26 cellular contexts compared by ENCODE assay signal in the genomic region with DNA sequence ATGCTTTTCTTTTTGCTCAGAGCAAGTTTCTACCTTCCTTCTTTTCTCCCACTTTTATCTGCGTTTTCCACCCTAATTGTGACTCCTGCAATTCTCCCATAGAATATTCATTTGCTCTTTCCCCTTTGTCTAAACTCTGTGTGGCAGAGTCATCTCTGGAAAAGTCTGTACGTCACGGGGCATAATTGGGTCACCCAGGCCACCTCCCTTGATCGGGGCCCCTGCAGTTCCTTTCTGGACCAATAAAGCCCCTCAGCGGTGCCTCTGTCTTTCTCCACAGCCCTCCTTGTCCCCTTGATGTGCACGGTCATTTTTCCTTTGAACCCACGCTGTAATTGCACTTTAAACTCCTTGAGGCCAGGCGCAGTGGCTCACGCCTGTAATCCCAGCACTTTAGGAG. TPM values are rescaled to one million over a fixed set of nuclear protein-coding genes. Genes with fewer than 3 reads are reported as not detected.
DNase-seq lines count a peak whose midpoint lies in the region; ATAC-seq and TF ChIP-seq lines count a peak whose summit lies in the region.
"Had no signal": no experiment of that assay in that cellular context is flagged by ENCODE, and none has a peak within 500 bp of the region (broad histone marks: within the 10 kb centered on the region; RNA-seq: fewer than 3 reads in every experiment).

No MANE protein-coding gene starts in this region.

- 74 to 79% methylated on average over 9 of the region's 9 CpGs for WGBS in GM23248 (ENCODE audit: low coverage in 1 of 2, low lambda C conversion rate in 2 of 2, missing lambda C conversion rate in 2 of 2), 2 experiments
- 87% methylated on average over 9 of the region's 9 CpGs for WGBS in smooth muscle cell (ENCODE audit: low lambda C conversion rate)
- 77% methylated on average over 9 of the region's 9 CpGs for WGBS in right lobe of liver (ENCODE audit: insufficient coverage, low coverage, low lambda C conversion rate, missing lambda C conversion rate)

- no peaks in the 10 kb centered on the region for H4K20me1 ChIP-seq in GM23248 (ENCODE audit: insufficient read depth)
- H4K20me1 ChIP-seq in smooth muscle cell (ENCODE audit: low read depth), result no peaks in the 10 kb centered on the region

- H3K4me2 ChIP-seq in GM23248 (ENCODE audit: unreplicated experiment), result no peak overlapping the region
- H3K4me2 ChIP-seq in smooth muscle cell, result no peak overlapping the region

- no peak overlapping the region for H3K9ac ChIP-seq in GM23248
- no peak overlapping the region for H3K9ac ChIP-seq in smooth muscle cell (ENCODE audit: low read depth)

- H3K4me3 ChIP-seq in ACC112 (ENCODE audit: low read depth, low read length) (no peak overlapping the region), GM23248 (no peak overlapping the region), SJSA1 (no peak overlapping the region), smooth muscle cell (no peak overlapping the region), right lobe of liver (no peak overlapping the region)
- H3K4me3 ChIP-seq: K562 had no signal

- H3K4me1 ChIP-seq in ACC112 (ENCODE audit: control insufficient read depth, insufficient read depth, low read length, unreplicated experiment) (peaks cover 27% of the 10 kb centered on the region), GM23248 (ENCODE audit: insufficient read depth) (peaks cover 42% of the 10 kb centered on the region), SJSA1 (replicated peaks) (peaks cover 37% of the 10 kb centered on the region), smooth muscle cell (ENCODE audit: low read depth) (no peaks in the 10 kb centered on the region), right lobe of liver (no peaks in the 10 kb centered on the region)

- H3K27ac ChIP-seq in ACC112 (ENCODE audit: low read depth, low read length) (peak overlapping the region; percentile 71), GM23248 (peak overlapping the region; percentile 65), SJSA1 (peak overlapping the region; percentile 53; the same call in 1 of the 2 replicates), smooth muscle cell (ENCODE audit: low read depth) (peak overlapping the region; percentile 75), right lobe of liver (no peak overlapping the region)

- no peaks in the 10 kb centered on the region for H3K9me3 ChIP-seq in GM23248 (ENCODE audit: low read depth)
- H3K9me3 ChIP-seq in SJSA1 (replicated peaks), result no peaks in the 10 kb centered on the region
- no peaks in the 10 kb centered on the region for H3K9me3 ChIP-seq in smooth muscle cell (replicated peaks; ENCODE audit: low read depth)
- H3K9me3 ChIP-seq in right lobe of liver, result no peaks in the 10 kb centered on the region

- no peak for ATAC-seq in GM21360 (IDR thresholded peaks at IDR 0.05; ENCODE audit: unreplicated experiment)
- no peak for ATAC-seq in right lobe of liver
- ATAC-seq: CD8-positive, alpha-beta T cell; K562; SK-N-SH treated with all-trans-retinoic acid at 6 μM for 48 hours had no signal

- DNase-seq in GM23248, result no peak
- no peak for DNase-seq in SJSA1 (ENCODE audit: low read depth in 1 of 2, low spot score in 2 of 2)
- DNase-seq in smooth muscle cell (lab: John Stamatoyannopoulos, UW; ENCODE audit: unreplicated experiment), result no peak
- DNase-seq in SIG-M5 (lab: John Stamatoyannopoulos, UW), result no peak
- no peak for DNase-seq in right lobe of liver
- DNase-seq: AML-193; C1 segment of cervical spinal cord; CD8-positive, alpha-beta T cell; DMS53; GDM1; H7; MM.1S; NCI-H1048; NCI-H1417 treated with DMSO at 0.1 percent for 48 hours; NCI-H187 treated with DMSO at 0.1 percent for 48 hours; NCI-H2107; NCI-H446 treated with DMSO at 0.1 percent for 48 hours; NCI-H526 treated with DMSO at 0.1 percent for 48 hours; OCI-M1; RPMI8226; SHP77 treated with DMSO at 0.1 percent for 48 hours had no signal

- H3F3A ChIP-seq in GM23248 (ENCODE audit: insufficient read depth), result peaks cover 27% of the 10 kb centered on the region
- no peaks in the 10 kb centered on the region for H3F3A ChIP-seq in smooth muscle cell (ENCODE audit: low read depth)

- H3K36me3 ChIP-seq in ACC112 (ENCODE audit: insufficient read depth, low read length) (no peaks in the 10 kb centered on the region), GM23248 (ENCODE audit: low read depth) (no peaks in the 10 kb centered on the region), SJSA1 (no peaks in the 10 kb centered on the region), smooth muscle cell (ENCODE audit: low read depth) (no peaks in the 10 kb centered on the region), right lobe of liver (no peaks in the 10 kb centered on the region)

- no peak for TF ChIP-seq CTCF in smooth muscle cell (IDR thresholded peaks at IDR 0.05; ENCODE audit: borderline replicate concordance, insufficient read depth, poor library complexity, severe bottlenecking)
- TF ChIP-seq CTCF in right lobe of liver (IDR thresholded peaks at IDR 0.05), result no peak

- no peaks in the 10 kb centered on the region; the same call in 1 of the 2 replicates for H3K9me2 ChIP-seq in GM23248 (ENCODE audit: insufficient read depth)

- in situ Hi-C loops in GM23248 (cut with MboI), result no loop called here

- no peak for TF ChIP-seq POLR2A in right lobe of liver (IDR thresholded peaks at IDR 0.05)

- no peak overlapping the region for H2AFZ ChIP-seq in ACC112 (ENCODE audit: low read length, unreplicated experiment)
- 0 out of 2 replicates have a peak overlapping the region, but pooled peaks have one; percentile 34 for H2AFZ ChIP-seq in GM23248
- no peak overlapping the region for H2AFZ ChIP-seq in smooth muscle cell (ENCODE audit: low read depth)

- no peaks in the 10 kb centered on the region for H3K79me2 ChIP-seq in ACC112 (ENCODE audit: control insufficient read depth, insufficient read depth, low read length, unreplicated experiment)
- H3K79me2 ChIP-seq in GM23248 (ENCODE audit: insufficient read depth), result no peaks in the 10 kb centered on the region
- H3K79me2 ChIP-seq in smooth muscle cell (ENCODE audit: low read depth), result no peaks in the 10 kb centered on the region

- intact Hi-C loops in right lobe of liver (cut with DNase I), result no loop called here

- H3K27me3 ChIP-seq in ACC112 (ENCODE audit: insufficient read depth, low read length), result no peaks in the 10 kb centered on the region
- H3K27me3 ChIP-seq in GM23248 (replicated peaks; ENCODE audit: insufficient read depth), result no peaks in the 10 kb centered on the region
- H3K27me3 ChIP-seq in SJSA1 (replicated peaks), result no peaks in the 10 kb centered on the region
- H3K27me3 ChIP-seq in smooth muscle cell (ENCODE audit: low read depth), result no peaks in the 10 kb centered on the region
- no peaks in the 10 kb centered on the region for H3K27me3 ChIP-seq in right lobe of liver

RNA-seq across cellular contexts. Expression of a gene that starts 10.7 kb away (rescaled TPM):
- 0.13 TPM in 1 of 2 replicates, not detected in the other for total RNA-seq in GM23248 (2014; rRNA removed; shearing (Covaris generic))
- not detected in 2 replicates for polyA plus RNA-seq in GM23248 (2016; fragmentation: Nextera tagmentation; extraction: Ambion mirVana)
- 0.18 TPM in 1 of 2 replicates, not detected in the other for total RNA-seq in SJSA1 (2014; rRNA removed; shearing (Covaris generic))
- total RNA-seq in smooth muscle cell, result 6.3 and 9.1 TPM in 2 replicates
- 1.1 and 2.8 TPM in 2 replicates for polyA plus RNA-seq in smooth muscle cell
- total RNA-seq in right lobe of liver, result under 1 TPM in 1 of 6 experiments, not detected in 5; 0.20 TPM
- total RNA-seq: CD8-positive, alpha-beta T cell; LHCN-M2 had no signal

RNA-seq across cellular contexts. Expression of a gene that starts 38.1 kb away (rescaled TPM):
- total RNA-seq in GM23248 (2014; rRNA removed; shearing (Covaris generic)), result not detected in 2 replicates
- polyA plus RNA-seq in GM23248 (2016; fragmentation: Nextera tagmentation; extraction: Ambion mirVana) (not detected in 2 replicates), smooth muscle cell (not detected in 2 replicates)
- not detected in 2 replicates for total RNA-seq in SJSA1 (2014; rRNA removed; shearing (Covaris generic))
- total RNA-seq in smooth muscle cell (not detected in 2 replicates), right lobe of liver (not detected)
- total RNA-seq: CD8-positive, alpha-beta T cell; H7; K562; LHCN-M2 had no signal
- polyA plus RNA-seq: K562 had no signal

RNA-seq across cellular contexts. Expression of a gene that starts 56.6 kb away (rescaled TPM):
- 55.6 and 56.0 TPM in 2 replicates for total RNA-seq in GM23248 (2014; rRNA removed; shearing (Covaris generic))
- 64.0 and 67.9 TPM in 2 replicates for polyA plus RNA-seq in GM23248 (2016; fragmentation: Nextera tagmentation; extraction: Ambion mirVana)
- total RNA-seq in SJSA1 (2014; rRNA removed; shearing (Covaris generic)), result 25.8 and 25.9 TPM in 2 replicates
- 33.5 and 37.3 TPM in 2 replicates for total RNA-seq in smooth muscle cell
- 28.8 and 36.8 TPM in 2 replicates for polyA plus RNA-seq in smooth muscle cell
- total RNA-seq in right lobe of liver, result 10 to 100 TPM in 2 of 6 experiments, 1 to 10 TPM in 4; 7.8 to 10.9 (median 8.9) TPM

Comparison
In these comparisons a context has a peak if more than half of its experiments do, and no peak if none do; other contexts are left out.
1. H3K27ac ChIP-seq: peak in ACC112 (single experiment), GM23248 (single experiment), SJSA1 (single experiment) and smooth muscle cell (single experiment); none in right lobe of liver (0 of 3).